In the genomic region with DNA sequence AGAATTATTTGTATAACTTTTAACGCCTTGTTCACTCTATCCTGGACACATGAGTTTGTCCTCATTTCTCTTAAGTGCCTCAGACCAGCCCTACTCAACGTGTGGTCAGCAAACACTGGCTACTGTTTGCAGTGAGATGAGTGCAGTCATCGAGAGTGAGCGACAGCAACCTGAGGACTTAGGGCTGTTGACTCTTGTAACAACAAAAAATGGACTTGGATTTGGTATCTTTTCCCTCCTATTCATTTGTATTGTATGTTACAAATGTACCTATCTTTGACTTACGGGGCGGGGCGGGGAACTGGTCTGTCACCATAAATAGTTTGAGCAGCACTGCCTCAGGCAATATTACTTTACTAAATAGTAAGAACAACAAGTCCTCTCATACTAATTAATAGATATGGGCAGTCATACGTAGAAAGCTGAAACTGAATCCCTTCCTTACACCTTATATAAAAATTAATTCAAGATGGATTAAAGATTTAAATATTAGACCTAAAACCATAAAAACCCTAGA, we compare ENCODE assay signal across 31 cellular contexts.
A peak's percentile ranks its signal among the peaks of the same experiment; 100 is the strongest.
DNase-seq lines count a peak whose midpoint lies in the region; ATAC-seq and TF ChIP-seq lines count a peak whose summit lies in the region.
"Had no signal": no experiment of that assay in that cellular context is flagged by ENCODE, and none has a peak within 500 bp of the region (broad histone marks: within the 10 kb centered on the region; RNA-seq: fewer than 3 reads in every experiment).

No MANE protein-coding gene starts in this region.

- peaks cover 77% of the 10 kb centered on the region for H3K36me3 Mint-ChIP-seq in WTC11
- H3K36me3 Mint-ChIP-seq in osteocyte (ENCODE audit: unreplicated experiment) = peaks cover 65% of the 10 kb centered on the region
- H3K36me3 Mint-ChIP-seq: activated naive CD4-positive, alpha-beta T cell treated with anti-CD3 and anti-CD28 coated beads, Interleukin-2, amount 50 U/mL, for 72 hours; CD8-positive, alpha-beta T cell had no signal

- H3K9me3 Mint-ChIP-seq in WTC11 (peaks cover 3% of the 10 kb centered on the region; the same call in 1 of the 2 replicates), osteocyte (ENCODE audit: unreplicated experiment) (no peaks in the 10 kb centered on the region)
- H3K9me3 Mint-ChIP-seq: activated naive CD4-positive, alpha-beta T cell treated with anti-CD3 and anti-CD28 coated beads, Interleukin-2, amount 50 U/mL, for 72 hours; CD8-positive, alpha-beta T cell; memory B cell; stimulated activated naive CD8-positive, alpha-beta T cell treated with anti-CD3 and anti-CD28 coated beads, Interleukin-15, Interleukin-2, amounts not matched to agents 100 ng/mL and 50 ng/mL, for 24 hours; T-helper 1 cell treated with Interleukin-12 subunit alpha and Interleukin-12 subunit beta and Interleukin-4 antibody, amounts not matched to agents 30 μg/mL and 1 μg/mL, for 36 hours had no signal

- no peak overlapping the region for H3K4me3 ChIP-seq in psoas muscle
- H3K4me3 ChIP-seq: colonic mucosa, SK-N-MC, tibial artery had no signal

- ATAC-seq in WTC11 (no peak), psoas muscle (no peak)
- ATAC-seq: activated naive CD4-positive, alpha-beta T cell treated with anti-CD3 and anti-CD28 coated beads, Interleukin-2, amount 50 U/mL, for 72 hours; CD8-positive, alpha-beta T cell; esophagus mucosa; left cardiac atrium had no signal

- peak overlapping the region; percentile 67; the same call in 1 of the 2 replicates for H3K27ac Mint-ChIP-seq in WTC11
- H3K27ac Mint-ChIP-seq in osteocyte (ENCODE audit: unreplicated experiment) = peak overlapping the region; percentile 70
- H3K27ac Mint-ChIP-seq: activated CD4-positive, alpha-beta memory T cell treated with anti-CD3 and anti-CD28 coated beads, Interleukin-2, amount 10 ng/mL, durations not matched to agents 7 days and 5 days; activated naive CD4-positive, alpha-beta T cell treated with anti-CD3 and anti-CD28 coated beads, Interleukin-2, amount 50 U/mL, for 72 hours; activated T-helper 2 cell treated with anti-CD3 and anti-CD28 coated beads, Interferon-gamma antibody, Interleukin-2, Interleukin-4, amounts not matched to agents 10 μg/mL and 5 μg/mL and 100 μg/mL, durations not matched to agents 14 hours and 24 hours and 36 hours; B cell; CD8-positive, alpha-beta T cell; memory B cell; stimulated activated naive CD8-positive, alpha-beta T cell treated with anti-CD3 and anti-CD28 coated beads, Interleukin-15, Interleukin-2, amounts not matched to agents 100 ng/mL and 50 ng/mL, for 24 hours; T-helper 1 cell treated with Interleukin-12 subunit alpha and Interleukin-12 subunit beta and Interleukin-4 antibody, amounts not matched to agents 30 μg/mL and 1 μg/mL, for 36 hours had no signal

- H3K4me1 ChIP-seq in psoas muscle = peaks cover 34% of the 10 kb centered on the region
- H3K4me1 ChIP-seq: colonic mucosa had no signal

- H3K27me3 Mint-ChIP-seq in WTC11 (ENCODE audit: low read depth) (no peaks in the 10 kb centered on the region), osteocyte (ENCODE audit: unreplicated experiment) (no peaks in the 10 kb centered on the region)
- H3K27me3 Mint-ChIP-seq: activated CD4-positive, alpha-beta memory T cell treated with anti-CD3 and anti-CD28 coated beads, Interleukin-2, amount 10 ng/mL, durations not matched to agents 7 days and 5 days; B cell; memory B cell; stimulated activated naive CD8-positive, alpha-beta T cell treated with anti-CD3 and anti-CD28 coated beads, Interleukin-15, Interleukin-2, amounts not matched to agents 100 ng/mL and 50 ng/mL, for 24 hours had no signal

- no peak for TF ChIP-seq CTCF in WTC11 (IDR thresholded peaks at IDR 0.05)
- no peak for TF ChIP-seq CTCF in osteocyte (IDR thresholded peaks at IDR 0.05)
- no peak for TF ChIP-seq CTCF in psoas muscle (IDR thresholded peaks at IDR 0.05)

- H3K4me1 Mint-ChIP-seq in WTC11 (peaks cover 26% of the 10 kb centered on the region), osteocyte (ENCODE audit: unreplicated experiment) (peaks cover 59% of the 10 kb centered on the region)
- H3K4me1 Mint-ChIP-seq: activated CD4-positive, alpha-beta memory T cell treated with anti-CD3 and anti-CD28 coated beads, Interleukin-2, amount 10 ng/mL, durations not matched to agents 7 days and 5 days had no signal

- H3K4me3 Mint-ChIP-seq in WTC11 (no peak overlapping the region), osteocyte (ENCODE audit: unreplicated experiment) (no peak overlapping the region)
- H3K4me3 Mint-ChIP-seq: activated CD4-positive, alpha-beta memory T cell treated with anti-CD3 and anti-CD28 coated beads, Interleukin-2, amount 10 ng/mL, durations not matched to agents 7 days and 5 days; B cell; CD8-positive, alpha-beta T cell; memory B cell; stimulated activated naive CD8-positive, alpha-beta T cell treated with anti-CD3 and anti-CD28 coated beads, Interleukin-15, Interleukin-2, amounts not matched to agents 100 ng/mL and 50 ng/mL, for 24 hours; T-helper 1 cell treated with Interleukin-12 subunit alpha and Interleukin-12 subunit beta and Interleukin-4 antibody, amounts not matched to agents 30 μg/mL and 1 μg/mL, for 36 hours had no signal

- CTCF ChIA-PET in WTC11 (lab: Charles Lee) = no interaction called here

- no peaks in the 10 kb centered on the region for H3K9me3 ChIP-seq in psoas muscle
- H3K9me3 ChIP-seq: colonic mucosa, tibial artery had no signal

- 76 to 95% (median 81%) methylated on average over 8 of the region's 8 CpGs for WGBS in psoas muscle, 3 donors

- H3K27ac ChIP-seq in psoas muscle = no peak overlapping the region
- H3K27ac ChIP-seq: colonic mucosa, SK-N-MC, tibial artery had no signal

- H3K36me3 ChIP-seq in psoas muscle (ENCODE audit: insufficient read depth in 1 of 2, low read depth in 1 of 2) = peaks cover 2 to 8% of the 10 kb centered on the region in 2 donors
- H3K36me3 ChIP-seq: colonic mucosa had no signal

- intact Hi-C loops in psoas muscle (cut with DNase I) = no loop called here

- H3K27me3 ChIP-seq in psoas muscle (ENCODE audit: insufficient read depth in 3 of 3, low read length in 2 of 3) = no peaks in the 10 kb centered on the region
- H3K27me3 ChIP-seq: colonic mucosa, tibial artery had no signal

- POLR2A ChIA-PET in WTC11 (lab: Charles Lee) = no interaction called here

- DNase-seq in COLO668 (lab: John Stamatoyannopoulos, UW; ENCODE audit: unreplicated experiment) = peak; percentile 57
- peak; percentile 96 for DNase-seq in NCI-H2029 treated with DMSO at 0.1 percent for 48 hours (lab: John Stamatoyannopoulos, UW)
- no peak for DNase-seq in WTC11 (ENCODE audit: low spot score)
- no peak for DNase-seq in osteocyte (ENCODE audit: extremely low spot score, unreplicated experiment)
- no peak for DNase-seq in central memory CD4-positive, alpha-beta T cell
- DNase-seq in psoas muscle = no peak
- no peak for DNase-seq in stimulated activated CD4-positive, alpha-beta T cell treated with anti-CD3 and anti-CD28 coated beads, Interleukin-12 subunit alpha, Interleukin-12 subunit beta, amount 100 ng/mL, for 4 hours
- DNase-seq in putamen (ENCODE audit: low spot score) = no peak
- DNase-seq: activated CD4-positive, alpha-beta memory T cell treated with anti-CD3 and anti-CD28 coated beads, Interleukin-2, amount 10 ng/mL, durations not matched to agents 7 days and 5 days; activated CD4-positive, alpha-beta T cell treated with anti-CD3 and anti-CD28 coated beads for 1 hour; activated CD8-positive, alpha-beta memory T cell treated with anti-CD3 and anti-CD28 coated beads, Interleukin-2, amount 50 U/mL, for 48 hours; CD8-positive, alpha-beta T cell; colonic mucosa; DMS79 treated with DMSO at 0.1 percent for 48 hours; effector memory CD4-positive, alpha-beta T cell; foreskin fibroblast; HCEC 1CT; KG1; left cardiac atrium; NCI-H1417 treated with DMSO at 0.1 percent for 48 hours; NCI-H526 treated with DMSO at 0.1 percent for 48 hours; RPMI8226; tibial artery had no signal

TF ChIP-seq in WTC11, 78 proteins besides CTCF, POLR2A, EP300 and RAD21 (continues in another document):
- TF ChIP-seq FOXK1 (CRISPR knock-in tag; IDR thresholded peaks at IDR 0.05) = no peak
- TF ChIP-seq HMGA2 (CRISPR knock-in tag; IDR thresholded peaks at IDR 0.05) = no peak
- no peak for TF ChIP-seq NR3C1 (CRISPR knock-in tag; conservative IDR thresholded peaks at IDR 0.05; ENCODE audit: low read depth)
- TF ChIP-seq ZNF138 (CRISPR knock-in tag; conservative IDR thresholded peaks at IDR 0.05) = no peak
- TF ChIP-seq, protein P1, sequence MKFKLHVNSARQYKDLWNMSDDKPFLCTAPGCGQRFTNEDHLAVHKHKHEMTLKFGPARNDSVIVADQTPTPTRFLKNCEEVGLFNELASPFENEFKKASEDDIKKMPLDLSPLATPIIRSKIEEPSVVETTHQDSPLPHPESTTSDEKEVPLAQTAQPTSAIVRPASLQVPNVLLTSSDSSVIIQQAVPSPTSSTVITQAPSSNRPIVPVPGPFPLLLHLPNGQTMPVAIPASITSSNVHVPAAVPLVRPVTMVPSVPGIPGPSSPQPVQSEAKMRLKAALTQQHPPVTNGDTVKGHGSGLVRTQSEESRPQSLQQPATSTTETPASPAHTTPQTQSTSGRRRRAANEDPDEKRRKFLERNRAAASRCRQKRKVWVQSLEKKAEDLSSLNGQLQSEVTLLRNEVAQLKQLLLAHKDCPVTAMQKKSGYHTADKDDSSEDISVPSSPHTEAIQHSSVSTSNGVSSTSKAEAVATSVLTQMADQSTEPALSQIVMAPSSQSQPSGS (CRISPR knock-in tag; IDR thresholded peaks at IDR 0.05; ENCODE audit: borderline replicate concordance, low read depth) = no peak
- TF ChIP-seq MXD4 (CRISPR knock-in tag; IDR thresholded peaks at IDR 0.05; ENCODE audit: borderline replicate concordance) = no peak
- TF ChIP-seq, protein P2, sequence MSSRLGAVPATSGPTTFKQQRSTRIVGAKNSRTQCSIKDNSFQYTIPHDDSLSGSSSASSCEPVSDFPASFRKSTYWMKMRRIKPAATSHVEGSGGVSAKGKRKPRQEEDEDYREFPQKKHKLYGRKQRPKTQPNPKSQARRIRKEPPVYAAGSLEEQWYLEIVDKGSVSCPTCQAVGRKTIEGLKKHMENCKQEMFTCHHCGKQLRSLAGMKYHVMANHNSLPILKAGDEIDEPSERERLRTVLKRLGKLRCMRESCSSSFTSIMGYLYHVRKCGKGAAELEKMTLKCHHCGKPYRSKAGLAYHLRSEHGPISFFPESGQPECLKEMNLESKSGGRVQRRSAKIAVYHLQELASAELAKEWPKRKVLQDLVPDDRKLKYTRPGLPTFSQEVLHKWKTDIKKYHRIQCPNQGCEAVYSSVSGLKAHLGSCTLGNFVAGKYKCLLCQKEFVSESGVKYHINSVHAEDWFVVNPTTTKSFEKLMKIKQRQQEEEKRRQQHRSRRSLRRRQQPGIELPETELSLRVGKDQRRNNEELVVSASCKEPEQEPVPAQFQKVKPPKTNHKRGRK (CRISPR knock-in tag; IDR thresholded peaks at IDR 0.05; ENCODE audit: borderline replicate concordance) = no peak
- TF ChIP-seq, protein P3, sequence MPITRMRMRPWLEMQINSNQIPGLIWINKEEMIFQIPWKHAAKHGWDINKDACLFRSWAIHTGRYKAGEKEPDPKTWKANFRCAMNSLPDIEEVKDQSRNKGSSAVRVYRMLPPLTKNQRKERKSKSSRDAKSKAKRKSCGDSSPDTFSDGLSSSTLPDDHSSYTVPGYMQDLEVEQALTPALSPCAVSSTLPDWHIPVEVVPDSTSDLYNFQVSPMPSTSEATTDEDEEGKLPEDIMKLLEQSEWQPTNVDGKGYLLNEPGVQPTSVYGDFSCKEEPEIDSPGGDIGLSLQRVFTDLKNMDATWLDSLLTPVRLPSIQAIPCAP (CRISPR knock-in tag; IDR thresholded peaks at IDR 0.05) = no peak

Comparison
In these comparisons a context has a peak if more than half of its experiments do, and no peak if none do; other contexts are left out.
1. DNase-seq: peak in COLO668 (single experiment) and NCI-H2029 treated with DMSO at 0.1 percent for 48 hours (single experiment); none in WTC11 (single experiment), osteocyte (single experiment), central memory CD4-positive, alpha-beta T cell (single experiment), psoas muscle (0 of 2), stimulated activated CD4-positive, alpha-beta T cell treated with anti-CD3 and anti-CD28 coated beads, Interleukin-12 subunit alpha, Interleukin-12 subunit beta, amount 100 ng/mL, for 4 hours (single experiment) and putamen (single experiment).